Comparison of ENCODE assay signal across 8 cellular contexts in the genomic region with DNA sequence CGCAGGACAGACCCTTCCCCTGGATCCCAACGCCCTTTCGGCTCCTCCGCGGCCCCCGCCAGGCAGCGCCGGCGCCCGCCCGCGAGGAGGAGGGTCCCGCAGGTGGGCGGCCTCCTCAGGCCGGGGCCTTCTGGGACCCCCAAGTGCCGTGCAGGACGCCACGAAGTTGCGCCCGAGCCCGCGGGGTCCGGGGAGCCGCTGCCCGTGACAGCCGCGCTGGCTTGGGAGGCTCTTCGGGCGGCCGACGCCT. TPM values are rescaled to one million over a fixed set of nuclear protein-coding genes. Genes with fewer than 3 reads are reported as not detected.
A peak's percentile ranks its signal among the peaks of the same experiment; 100 is the strongest.
DNase-seq lines count a peak whose midpoint lies in the region; ATAC-seq, FAIRE-seq and TF ChIP-seq lines count a peak whose summit lies in the region.

No MANE protein-coding gene starts in this region.

- H3K18ac ChIP-seq in mesendoderm (ENCODE audit: low read length) = no peak overlapping the region

- H3K79me2 ChIP-seq in GM12878 (ENCODE audit: control insufficient read depth, insufficient read depth, low read length) (peaks cover 48% of the 10 kb centered on the region), mesendoderm (ENCODE audit: control insufficient read depth, insufficient read depth, low read length) (no peaks in the 10 kb centered on the region)

- H3K36me3 ChIP-seq in BLaER1 = no peaks in the 10 kb centered on the region
- no peaks in the 10 kb centered on the region for H3K36me3 ChIP-seq in GM12878 (ENCODE audit: control insufficient read depth in 2 of 2, insufficient read depth in 2 of 2, low read length in 1 of 2)
- H3K36me3 ChIP-seq in mesendoderm (ENCODE audit: control insufficient read depth, insufficient read depth, low read length) = no peaks in the 10 kb centered on the region

- H3K79me1 ChIP-seq in mesendoderm (ENCODE audit: low read length) = no peaks in the 10 kb centered on the region

- FAIRE-seq in GM12878 (lab: Jason Lieb, UNC) (no peak), GM12891 (lab: Jason Lieb, UNC) (no peak)

- SMC1A ChIA-PET in GM12878 (lab: Charles Lee; ENCODE audit: uncharacterized antibody, unreplicated experiment) = interaction anchor here (0.7 to 11.2 kb wide), 8 partner anchors 7 to 286 kb away, joined by 3 to 570 read pairs (median 33); partner anchors contain the start of gene ICAM2

- H3K27ac ChIP-seq in BLaER1 (peak overlapping the region; percentile 73), GM12878 (ENCODE audit: control insufficient read depth, insufficient read depth) (peak overlapping the region; percentile 77), mesendoderm (ENCODE audit: low read depth, low read length) (peak overlapping the region; percentile 70)

- peak overlapping the region; percentile 96 for H3K4me2 ChIP-seq in BLaER1
- peak overlapping the region; percentile 46; the same call in 1 of the 2 replicates for H3K4me2 ChIP-seq in GM12878 (ENCODE audit: control insufficient read depth, insufficient read depth)
- peak overlapping the region; percentile 61 for H3K4me2 ChIP-seq in mesendoderm (ENCODE audit: low read length)

- H2AK5ac ChIP-seq in mesendoderm (ENCODE audit: low read length) = no peak overlapping the region

- H2BK15ac ChIP-seq in mesendoderm (replicated peaks; ENCODE audit: low read depth) = no peak overlapping the region

- ATAC-seq in HG03039 (IDR thresholded peaks at IDR 0.05; ENCODE audit: unreplicated experiment) (peak; percentile 4), GM12878 (no peak), GM21737 (IDR thresholded peaks at IDR 0.05; ENCODE audit: unreplicated experiment) (no peak), HG03025 (IDR thresholded peaks at IDR 0.05; ENCODE audit: low FRiP score, unreplicated experiment) (no peak)

- DNase-seq in GM12878 (ENCODE audit: low read depth, low spot score) (no peak), mesendoderm (peak; percentile 37), OCI-M2 (lab: John Stamatoyannopoulos, UW; ENCODE audit: unreplicated experiment) (no peak), GM12891 (ENCODE audit: insufficient read length, low spot score) (no peak)

- intact Hi-C loops in GM12878 (cut with micrococcal nuclease; ENCODE audit: unreplicated experiment) = no loop called here

- H3K4ac ChIP-seq in mesendoderm (ENCODE audit: low read depth, low read length) = no peak overlapping the region

- POLR2A ChIA-PET in GM12878 (lab: Charles Lee) = interaction anchor here (0.5 to 6.6 kb wide), 15 partner anchors 9 to 531 kb away, joined by 3 to 86 read pairs (median 5); partner anchors contain the start of gene ICAM2

- peak overlapping the region; percentile 52 for H2AFZ ChIP-seq in GM12878 (ENCODE audit: control insufficient read depth, low read depth, low read length)

- H3K27me3 ChIP-seq in BLaER1 (peaks cover 25% of the 10 kb centered on the region), GM12878 (replicated peaks in 1 of 2; ENCODE audit: control insufficient read depth in 2 of 2, insufficient read depth in 2 of 2, low read length in 1 of 2) (no peaks in the 10 kb centered on the region), mesendoderm (ENCODE audit: insufficient read depth, low read length, poor library complexity) (no peaks in the 10 kb centered on the region)

- BruUV-seq in GM12878 (replicated peaks; lab: Mats Ljungman, UMichigan) = no TSS peak

- CTCF ChIA-PET in GM12878 (lab: Yijun Ruan, JAX) = interaction anchor here (0.6 to 8.2 kb wide), 10 partner anchors 9 to 214 kb away, joined by 3 to 206 read pairs (median 6); partner anchors contain the start of genes CSHL1 and GH1

- no peak overlapping the region for H4K8ac ChIP-seq in mesendoderm (ENCODE audit: low read depth, low read length)

- TF ChIP-seq POLR2A in GM12878 (IDR thresholded peaks at IDR 0.05; ENCODE audit: low read depth, low read length) (no peak), GM12891 (IDR thresholded peaks at IDR 0.05; ENCODE audit: low read depth, low read length) (no peak)

- no peak for TF ChIP-seq RAD21 in GM12878 (IDR thresholded peaks at IDR 0.05; ENCODE audit: insufficient read depth, low read depth, low read length)

- H3K56ac ChIP-seq in mesendoderm (ENCODE audit: low read length) = peak overlapping the region; percentile 89

- no peak for TF ChIP-seq EP300 in GM12878 (IDR thresholded peaks at IDR 0.05; ENCODE audit: borderline replicate concordance in 1 of 2, control insufficient read depth in 1 of 2, low read depth in 2 of 2, low read length in 2 of 2)

- H3K4me3 ChIP-seq in BLaER1 (peak overlapping the region; percentile 93), GM12878 (peak overlapping the region; percentile 93), mesendoderm (ENCODE audit: low read length) (peak overlapping the region; percentile 70)

- RAD21 ChIA-PET in GM12878 (lab: Charles Lee; ENCODE audit: unreplicated experiment) = interaction anchor here (0.8 to 14.4 kb wide), 9 partner anchors 16 to 211 kb away, joined by 3 to 507 read pairs (median 12); partner anchors contain the start of genes CD79B, GH1 and ICAM2

- H3K9me3 ChIP-seq in BLaER1 = no peaks in the 10 kb centered on the region
- no peaks in the 10 kb centered on the region; the same call in 1 of the 3 replicates for H3K9me3 ChIP-seq in GM12878 (replicated peaks; ENCODE audit: control insufficient read depth, insufficient read depth, low read length)

- H4K20me1 ChIP-seq in BLaER1 = peaks cover 46% of the 10 kb centered on the region
- H4K20me1 ChIP-seq in GM12878 (ENCODE audit: control insufficient read depth, insufficient read depth) = no peaks in the 10 kb centered on the region

- peaks cover 36% of the 10 kb centered on the region for H3K4me1 ChIP-seq in BLaER1
- H3K4me1 ChIP-seq in GM12878 (ENCODE audit: control insufficient read depth, insufficient read depth, low read length) = peaks cover 32% of the 10 kb centered on the region
- peaks cover 7% of the 10 kb centered on the region for H3K4me1 ChIP-seq in mesendoderm (ENCODE audit: control insufficient read depth, low read depth, low read length)

- H3K9ac ChIP-seq in BLaER1 (peak overlapping the region; percentile 88), GM12878 (ENCODE audit: control insufficient read depth, insufficient read depth, low read length) (peak overlapping the region; percentile 71), mesendoderm (ENCODE audit: low read length) (peak overlapping the region; percentile 82)

- no peak overlapping the region for H4K5ac ChIP-seq in mesendoderm (ENCODE audit: low read length)

- in situ Hi-C loops in GM12878 (cut with MboI) = no loop called here

- H3K23ac ChIP-seq in mesendoderm (ENCODE audit: low read length) = no peak overlapping the region

- no peak overlapping the region for H2BK120ac ChIP-seq in mesendoderm (ENCODE audit: low read depth, low read length)

- no peak overlapping the region for H2BK5ac ChIP-seq in mesendoderm (ENCODE audit: low read length)

- WGBS in GM12878 (ENCODE audit: insufficient coverage, insufficient replicate concordance, low lambda C conversion rate, missing lambda C conversion rate) = 3% methylated on average over 29 of the region's 31 CpGs
- no CpG with 5 or more reads among the region's 31 CpGs for WGBS in mesendoderm (ENCODE audit: extremely low coverage, insufficient coverage, low lambda C conversion rate)

- no peak for TF ChIP-seq CTCF in GM12878 (IDR thresholded peaks at IDR 0.05 in 2 of 3, conservative IDR thresholded peaks at IDR 0.05 in 1 of 3; ENCODE audit: control insufficient read depth in 2 of 3, extremely low read depth in 1 of 3, insufficient read depth in 1 of 3, low read depth in 3 of 3, low read length in 3 of 3)

TF ChIP-seq in GM12878, 131 proteins besides CTCF, POLR2A, EP300 and RAD21:
- 0 out of 3 replicates have a peak, but pooled peaks of 1 of the 2 experiments have one; percentile 15 for TF ChIP-seq EGR1 (IDR thresholded peaks at IDR 0.05; ENCODE audit: borderline replicate concordance in 1 of 2, low read depth in 2 of 2, low read length in 2 of 2)
- TF ChIP-seq PML (IDR thresholded peaks at IDR 0.05; ENCODE audit: low read length) = no peak
TF ChIP-seq in GM12878: peak in this region for 1.

TF ChIP-seq in GM12891, 5 proteins besides CTCF, POLR2A, EP300 and RAD21:
- TF ChIP-seq PAX5 (IDR thresholded peaks at IDR 0.05; ENCODE audit: insufficient read depth, low read length, severe bottlenecking) (no peak), SPI1 (IDR thresholded peaks at IDR 0.05; ENCODE audit: low read depth, low read length) (no peak), POU2F2 (IDR thresholded peaks at IDR 0.05; ENCODE audit: low read depth, low read length) (no peak), POLR2AphosphoS5 (IDR thresholded peaks at IDR 0.05; ENCODE audit: low read depth, low read length) (no peak), TAF1 (IDR thresholded peaks at IDR 0.05; ENCODE audit: low read depth, low read length) (no peak)
TF ChIP-seq in GM12891: peak in this region for 0.

RNA-seq across cellular contexts. Expression of gene ERN1, which starts 0.5 kb away (rescaled TPM):
- 60.0 and 65.4 TPM in 2 replicates for total RNA-seq in GM12878 (2013; cell fraction: nucleolus; rRNA removed)
- 7.5 and 10.8 TPM in 2 replicates for total RNA-seq in GM12878 (2014; rRNA removed)
- total RNA-seq in GM12878 (2014; rRNA removed; fragmentation: Illumina TruSeq; extraction: Trizol) = 6.4 and 7.6 TPM in 2 replicates
- total RNA-seq in GM12878 (2021) = 16.8 and 17.1 TPM in 2 replicates
- 11.6 TPM for polyA plus RNA-seq in GM12878 (2011; ENCODE audit: low read depth)
- 6.4 and 7.3 TPM in 2 replicates for polyA plus RNA-seq in GM12878 (2011; rRNA removed)
- 5.5 and 5.6 TPM in 2 replicates for polyA plus RNA-seq in GM12878 (2011; cell fraction: cytosol; rRNA removed)
- 14.1 and 15.5 TPM in 2 replicates for polyA plus RNA-seq in GM12878 (2011; cell fraction: nucleus; rRNA removed)
- 9.2 and 15.8 TPM in 2 replicates for polyA plus RNA-seq in GM12878 (2012)
- polyA plus RNA-seq in GM12878 (2014; fragmentation: Illumina TruSeq; extraction: Trizol) = 6.5 and 6.7 TPM in 2 replicates
- 1 to 10 TPM; 2.6 to 3.4 TPM for polyA plus RNA-seq in GM12878 (2014; fragmentation: Nextera tagmentation; extraction: Ambion mirVana)
- polyA plus RNA-seq in GM12878 (2014; rRNA removed) = 7.7 and 10.7 TPM in 2 replicates
- 10 to 100 TPM; 17.9 to 19.2 TPM for polyA plus RNA-seq in GM12878 (2016; fragmentation: Nextera tagmentation; extraction: Ambion mirVana)
- 10.5 and 16.0 TPM in 2 replicates for polyA minus RNA-seq in GM12878 (2011; rRNA and poly(A)+ RNA removed)
- 2.0 and 3.5 TPM in 2 replicates for polyA minus RNA-seq in GM12878 (2011; cell fraction: cytosol; rRNA and poly(A)+ RNA removed)
- polyA minus RNA-seq in GM12878 (2011; cell fraction: nucleus; rRNA and poly(A)+ RNA removed) = 10.5 and 17.7 TPM in 2 replicates
- 3.3 TPM for polyA plus RNA-seq in mesendoderm (2013, experiment 1 of 2)
- 2.9 TPM for polyA plus RNA-seq in mesendoderm (2013, experiment 2 of 2)
- 2.2 TPM for polyA plus RNA-seq in GM12891 (2012; ENCODE audit: low read depth, missing spikeins)

Comparison
In these comparisons a context has a peak if more than half of its experiments do, and no peak if none do; other contexts are left out.
1. H3K4me2 ChIP-seq: peak in every context shown above with its lines; median percentile 96 in BLaER1; 61 in mesendoderm; 46 in GM12878.